1 cellular context compared by ENCODE assay signal in the genomic region with DNA sequence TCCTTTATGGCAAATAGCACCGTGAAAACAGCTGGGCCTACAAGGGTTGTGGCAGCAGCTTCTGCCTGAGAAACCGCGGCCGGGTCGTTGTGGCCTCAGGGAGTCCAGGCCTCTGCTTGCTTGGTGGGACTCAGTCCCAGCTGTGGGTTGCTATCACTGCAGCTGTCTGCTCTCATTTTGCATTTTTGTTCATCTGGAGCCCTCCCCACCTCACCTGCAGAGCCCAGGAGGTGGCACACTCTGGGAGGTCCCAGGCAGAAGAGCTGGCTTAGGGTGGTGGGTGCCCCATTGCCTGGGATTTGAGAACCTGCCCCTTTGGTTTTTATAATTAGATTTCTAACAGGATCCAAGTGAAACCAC.
TF ChIP-seq lines count a peak whose summit lies in the region.

No MANE protein-coding gene starts in this region.

TF ChIP-seq in GM23338, 12 proteins besides CTCF, POLR2A, EP300 and RAD21 (continued from another document):
- TF ChIP-seq, protein P1, sequence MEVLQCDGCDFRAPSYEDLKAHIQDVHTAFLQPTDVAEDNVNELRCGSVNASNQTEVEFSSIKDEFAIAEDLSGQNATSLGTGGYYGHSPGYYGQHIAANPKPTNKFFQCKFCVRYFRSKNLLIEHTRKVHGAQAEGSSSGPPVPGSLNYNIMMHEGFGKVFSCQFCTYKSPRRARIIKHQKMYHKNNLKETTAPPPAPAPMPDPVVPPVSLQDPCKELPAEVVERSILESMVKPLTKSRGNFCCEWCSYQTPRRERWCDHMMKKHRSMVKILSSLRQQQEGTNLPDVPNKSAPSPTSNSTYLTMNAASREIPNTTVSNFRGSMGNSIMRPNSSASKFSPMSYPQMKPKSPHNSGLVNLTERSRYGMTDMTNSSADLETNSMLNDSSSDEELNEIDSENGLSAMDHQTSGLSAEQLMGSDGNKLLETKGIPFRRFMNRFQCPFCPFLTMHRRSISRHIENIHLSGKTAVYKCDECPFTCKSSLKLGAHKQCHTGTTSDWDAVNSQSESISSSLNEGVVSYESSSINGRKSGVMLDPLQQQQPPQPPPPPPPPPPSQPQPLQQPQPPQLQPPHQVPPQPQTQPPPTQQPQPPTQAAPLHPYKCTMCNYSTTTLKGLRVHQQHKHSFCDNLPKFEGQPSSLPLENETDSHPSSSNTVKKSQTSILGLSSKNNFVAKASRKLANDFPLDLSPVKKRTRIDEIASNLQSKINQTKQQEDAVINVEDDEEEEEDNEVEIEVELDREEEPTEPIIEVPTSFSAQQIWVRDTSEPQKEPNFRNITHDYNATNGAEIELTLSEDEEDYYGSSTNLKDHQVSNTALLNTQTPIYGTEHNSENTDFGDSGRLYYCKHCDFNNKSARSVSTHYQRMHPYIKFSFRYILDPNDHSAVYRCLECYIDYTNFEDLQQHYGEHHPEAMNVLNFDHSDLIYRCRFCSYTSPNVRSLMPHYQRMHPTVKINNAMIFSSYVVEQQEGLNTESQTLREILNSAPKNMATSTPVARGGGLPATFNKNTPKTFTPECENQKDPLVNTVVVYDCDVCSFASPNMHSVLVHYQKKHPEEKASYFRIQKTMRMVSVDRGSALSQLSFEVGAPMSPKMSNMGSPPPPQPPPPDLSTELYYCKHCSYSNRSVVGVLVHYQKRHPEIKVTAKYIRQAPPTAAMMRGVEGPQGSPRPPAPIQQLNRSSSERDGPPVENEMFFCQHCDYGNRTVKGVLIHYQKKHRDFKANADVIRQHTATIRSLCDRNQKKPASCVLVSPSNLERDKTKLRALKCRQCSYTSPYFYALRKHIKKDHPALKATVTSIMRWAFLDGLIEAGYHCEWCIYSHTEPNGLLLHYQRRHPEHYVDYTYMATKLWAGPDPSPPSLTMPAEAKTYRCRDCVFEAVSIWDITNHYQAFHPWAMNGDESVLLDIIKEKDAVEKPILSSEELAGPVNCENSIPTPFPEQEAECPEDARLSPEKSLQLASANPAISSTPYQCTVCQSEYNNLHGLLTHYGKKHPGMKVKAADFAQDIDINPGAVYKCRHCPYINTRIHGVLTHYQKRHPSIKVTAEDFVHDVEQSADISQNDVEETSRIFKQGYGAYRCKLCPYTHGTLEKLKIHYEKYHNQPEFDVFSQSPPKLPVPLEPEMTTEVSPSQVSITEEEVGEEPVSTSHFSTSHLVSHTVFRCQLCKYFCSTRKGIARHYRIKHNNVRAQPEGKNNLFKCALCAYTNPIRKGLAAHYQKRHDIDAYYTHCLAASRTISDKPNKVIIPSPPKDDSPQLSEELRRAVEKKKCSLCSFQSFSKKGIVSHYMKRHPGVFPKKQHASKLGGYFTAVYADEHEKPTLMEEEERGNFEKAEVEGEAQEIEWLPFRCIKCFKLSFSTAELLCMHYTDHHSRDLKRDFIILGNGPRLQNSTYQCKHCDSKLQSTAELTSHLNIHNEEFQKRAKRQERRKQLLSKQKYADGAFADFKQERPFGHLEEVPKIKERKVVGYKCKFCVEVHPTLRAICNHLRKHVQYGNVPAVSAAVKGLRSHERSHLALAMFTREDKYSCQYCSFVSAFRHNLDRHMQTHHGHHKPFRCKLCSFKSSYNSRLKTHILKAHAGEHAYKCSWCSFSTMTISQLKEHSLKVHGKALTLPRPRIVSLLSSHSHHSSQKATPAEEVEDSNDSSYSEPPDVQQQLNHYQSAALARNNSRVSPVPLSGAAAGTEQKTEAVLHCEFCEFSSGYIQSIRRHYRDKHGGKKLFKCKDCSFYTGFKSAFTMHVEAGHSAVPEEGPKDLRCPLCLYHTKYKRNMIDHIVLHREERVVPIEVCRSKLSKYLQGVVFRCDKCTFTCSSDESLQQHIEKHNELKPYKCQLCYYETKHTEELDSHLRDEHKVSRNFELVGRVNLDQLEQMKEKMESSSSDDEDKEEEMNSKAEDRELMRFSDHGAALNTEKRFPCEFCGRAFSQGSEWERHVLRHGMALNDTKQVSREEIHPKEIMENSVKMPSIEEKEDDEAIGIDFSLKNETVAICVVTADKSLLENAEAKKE (CRISPR knock-in tag; IDR thresholded peaks at IDR 0.05), result no peak
